In the genomic region with DNA sequence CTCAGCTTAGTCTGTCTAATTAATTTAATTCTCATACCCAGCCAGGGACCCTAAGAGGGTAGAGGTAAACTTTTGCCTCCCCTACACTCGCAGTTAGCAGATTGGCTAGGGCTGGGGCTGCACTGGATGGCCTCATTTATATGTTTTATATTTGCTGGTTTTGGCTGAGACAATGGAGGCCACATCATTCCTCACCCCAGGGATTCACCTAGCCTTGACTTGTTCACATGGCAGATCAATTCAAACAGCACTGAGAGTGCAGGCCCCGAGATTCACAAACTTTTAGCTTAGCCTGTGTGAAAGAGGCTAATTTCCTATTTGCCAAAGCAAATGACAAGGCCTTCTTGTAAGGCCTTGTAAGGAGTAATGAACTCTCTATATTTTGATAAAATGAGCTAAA, we compare ENCODE assay signal across 17 cellular contexts.
DNase-seq lines count a peak whose midpoint lies in the region; ATAC-seq, FAIRE-seq and TF ChIP-seq lines count a peak whose summit lies in the region.
"Had no signal": no experiment of that assay in that cellular context is flagged by ENCODE, and none has a peak within 500 bp of the region (broad histone marks: within the 10 kb centered on the region; RNA-seq: fewer than 3 reads in every experiment).

No MANE protein-coding gene starts in this region.

- H3K4ac ChIP-seq in H1 (replicated peaks; ENCODE audit: insufficient read length, low read depth, low read length), result no peak overlapping the region

- H4K91ac ChIP-seq in H1 (replicated peaks; ENCODE audit: insufficient read length, low read length), result no peak overlapping the region

- TF ChIP-seq POLR2A in H1 (IDR thresholded peaks at IDR 0.05; ENCODE audit: control extremely low read depth in 1 of 2, low read depth in 2 of 2, low read length in 2 of 2), result no peak

- intact Hi-C loops in CD8-positive, alpha-beta T cell (cut with DNase I, micrococcal nuclease), result no loop called here

- H3K4me2 ChIP-seq in H1 (ENCODE audit: insufficient read depth in 1 of 2, low read depth in 2 of 2, low read length in 2 of 2), result no peak overlapping the region

- peaks cover 10% of the 10 kb centered on the region for H3K4me1 Mint-ChIP-seq in mesothelial cell of epicardium
- no peaks in the 10 kb centered on the region for H3K4me1 Mint-ChIP-seq in CD8-positive, alpha-beta T cell (ENCODE audit: low read depth)
- H3K4me1 Mint-ChIP-seq: CD4-positive, alpha-beta memory T cell had no signal

- H3K79me1 ChIP-seq in H1 (ENCODE audit: low read depth, low read length), result no peaks in the 10 kb centered on the region

- no peaks in the 10 kb centered on the region for H3K4me1 ChIP-seq in H1 (replicated peaks in 1 of 4; ENCODE audit: control insufficient read depth in 3 of 4, insufficient read depth in 4 of 4, low read length in 3 of 4)
- no peaks in the 10 kb centered on the region for H3K4me1 ChIP-seq in CD8-positive, alpha-beta T cell (ENCODE audit: insufficient read depth, low read length)
- H3K4me1 ChIP-seq: BE2C, HAP-1 had no signal

- H3K4me3 ChIP-seq in H7 (ENCODE audit: insufficient read depth, low read depth, low read length), result no peak overlapping the region
- H3K4me3 ChIP-seq in H1 (ENCODE audit: extremely low read depth in 1 of 4, insufficient read depth in 2 of 4, low read depth in 3 of 4, low read length in 4 of 4), result no peak overlapping the region
- no peak overlapping the region for H3K4me3 ChIP-seq in CD8-positive, alpha-beta T cell (ENCODE audit: low read depth, low read length)
- H3K4me3 ChIP-seq: GM23248, HAP-1 had no signal

- H3K23ac ChIP-seq in H1 (ENCODE audit: insufficient read length), result no peak overlapping the region

- no peak overlapping the region for H4K5ac ChIP-seq in H1 (ENCODE audit: insufficient read length, low read depth, low read length)

- POLR2A ChIA-PET in H1 (lab: Charles Lee; ENCODE audit: partially characterized antibody), result no interaction called here
- POLR2A ChIA-PET in CD8-positive, alpha-beta T cell (lab: Charles Lee), result no interaction called here

- H4K8ac ChIP-seq in H1 (ENCODE audit: extremely low read depth, insufficient read depth, low read length), result no peak overlapping the region

- H3K79me2 ChIP-seq in H1 (ENCODE audit: control insufficient read depth in 1 of 2, insufficient read depth in 2 of 2, low read length in 2 of 2), result no peaks in the 10 kb centered on the region

- H2BK120ac ChIP-seq in H1 (replicated peaks; ENCODE audit: low read depth, low read length), result no peak overlapping the region

- no peak overlapping the region for H3K4me3 Mint-ChIP-seq in mesothelial cell of epicardium
- no peak overlapping the region for H3K4me3 Mint-ChIP-seq in CD8-positive, alpha-beta T cell
- H3K4me3 Mint-ChIP-seq: CD4-positive, alpha-beta memory T cell had no signal

- H3K36me3 Mint-ChIP-seq in mesothelial cell of epicardium, result peaks cover 3% of the 10 kb centered on the region
- H3K36me3 Mint-ChIP-seq in CD8-positive, alpha-beta T cell, result no peaks in the 10 kb centered on the region
- H3K36me3 Mint-ChIP-seq: CD4-positive, alpha-beta memory T cell had no signal

- H3K56ac ChIP-seq in H1 (replicated peaks; ENCODE audit: insufficient read length, low read depth, low read length), result no peak overlapping the region

- H3K9me3 Mint-ChIP-seq in mesothelial cell of epicardium, result peaks cover 6% of the 10 kb centered on the region
- H3K9me3 Mint-ChIP-seq in CD8-positive, alpha-beta T cell, result peaks cover 3% of the 10 kb centered on the region

- no peak overlapping the region for H3K18ac ChIP-seq in H1 (ENCODE audit: extremely low read depth, low read length)

- H4K20me1 ChIP-seq in H1 (replicated peaks in 1 of 2; ENCODE audit: control insufficient read depth in 1 of 2, insufficient read depth in 2 of 2, low read length in 2 of 2), result no peaks in the 10 kb centered on the region

- H3K27me3 Mint-ChIP-seq in mesothelial cell of epicardium (ENCODE audit: low read depth), result no peaks in the 10 kb centered on the region
- H3K27me3 Mint-ChIP-seq in CD8-positive, alpha-beta T cell (ENCODE audit: low read depth), result no peaks in the 10 kb centered on the region
- H3K27me3 Mint-ChIP-seq: CD4-positive, alpha-beta memory T cell had no signal

- H2AFZ ChIP-seq in H1 (ENCODE audit: low read length), result peak overlapping the region; percentile 48; the same call in 1 of the 2 replicates
- H2AFZ ChIP-seq: GM23248 had no signal

- H3K27me3 ChIP-seq in H7 (ENCODE audit: control insufficient read depth, insufficient read depth, low read length) (no peaks in the 10 kb centered on the region), H1 (replicated peaks in 1 of 4; ENCODE audit: control insufficient read depth in 3 of 4, extremely low read depth in 1 of 4, insufficient read depth in 3 of 4, low read length in 3 of 4) (peaks cover 0 to 1% (median 0%) of the 10 kb centered on the region in 4 experiments; a peak in 1 of 7 replicates)
- no peaks in the 10 kb centered on the region for H3K27me3 ChIP-seq in CD8-positive, alpha-beta T cell (ENCODE audit: insufficient read depth, low read length)
- H3K27me3 ChIP-seq: BE2C had no signal

- H3K36me3 ChIP-seq in H7 (replicated peaks; ENCODE audit: control insufficient read depth, insufficient read depth, low read length), result no peaks in the 10 kb centered on the region
- no peaks in the 10 kb centered on the region for H3K36me3 ChIP-seq in H1 (ENCODE audit: control insufficient read depth in 2 of 4, insufficient read depth in 4 of 4, low read length in 3 of 4)
- H3K36me3 ChIP-seq in CD8-positive, alpha-beta T cell (ENCODE audit: insufficient read depth, low read length), result no peaks in the 10 kb centered on the region
- H3K36me3 ChIP-seq: BE2C, HAP-1 had no signal

- H3K27ac ChIP-seq in H1 (ENCODE audit: low read depth, low read length), result no peak overlapping the region
- no peak overlapping the region for H3K27ac ChIP-seq in CD8-positive, alpha-beta T cell (ENCODE audit: low read depth, low read length)
- H3K27ac ChIP-seq: C4-2B, GM23248 had no signal

- DNase-seq in H7 (peak; percentile 1), H1 (ENCODE audit: low read depth in 1 of 2, low spot score in 2 of 2) (no peak), mesothelial cell of epicardium (ENCODE audit: low spot score in 2 of 2, unreplicated experiment in 2 of 2) (no peak), urothelium cell line (ENCODE audit: low spot score) (no peak), cerebellum (ENCODE audit: low spot score) (no peak)
- no peak for DNase-seq in stimulated activated CD4-positive, alpha-beta T cell treated with anti-CD3 and anti-CD28 coated beads, Interleukin-4, amount 100 ng/mL, for 1 hour
- no peak for DNase-seq in CD8-positive, alpha-beta T cell
- DNase-seq: BE2C; CD4-positive, alpha-beta memory T cell; COR-L47; DND-41; GF-D8; GM23248 had no signal

- H2BK5ac ChIP-seq in H1 (ENCODE audit: low read depth, low read length), result no peak overlapping the region

- no peak for TF ChIP-seq RAD21 in H1 (IDR thresholded peaks at IDR 0.05 in 1 of 2, conservative IDR thresholded peaks at IDR 0.05 in 1 of 2; ENCODE audit: low read depth in 2 of 2, low read length in 2 of 2)

- no peaks in the 10 kb centered on the region for H3K9me3 ChIP-seq in H1 (ENCODE audit: insufficient read depth in 2 of 2, low read depth in 1 of 2, low read length in 1 of 2)
- no peaks in the 10 kb centered on the region for H3K9me3 ChIP-seq in CD8-positive, alpha-beta T cell (ENCODE audit: low read length)
- H3K9me3 ChIP-seq: BE2C, HAP-1 had no signal

- TF ChIP-seq CTCF in H1 (IDR thresholded peaks at IDR 0.05; ENCODE audit: control extremely low read depth in 1 of 3, insufficient read depth in 1 of 3, low read depth in 1 of 3, low read length in 3 of 3) (no peak), mesothelial cell of epicardium (IDR thresholded peaks at IDR 0.05; ENCODE audit: unreplicated experiment) (no peak)
- no peak for TF ChIP-seq CTCF in CD8-positive, alpha-beta T cell (IDR thresholded peaks at IDR 0.05)

- no peak for TF ChIP-seq EP300 in H1 (IDR thresholded peaks at IDR 0.05; ENCODE audit: borderline replicate concordance in 1 of 2, low read depth in 2 of 2, low read length in 2 of 2)

- 84% methylated on average over 2 of the region's 2 CpGs; no CpG with 5 or more reads in 1 of the 2 experiments for WGBS in H1 (ENCODE audit: extremely low coverage in 1 of 2, insufficient coverage in 1 of 2, insufficient read length in 1 of 2, insufficient replicate concordance in 2 of 2, low coverage in 1 of 2, low lambda C conversion rate in 2 of 2, missing lambda C conversion rate in 1 of 2), 2 experiments

- no peak overlapping the region for H2BK12ac ChIP-seq in H1 (ENCODE audit: low read depth, low read length)

- no peak overlapping the region for H3K9ac ChIP-seq in H1 (replicated peaks in 1 of 4; ENCODE audit: extremely low read depth in 1 of 4, low read depth in 3 of 4, low read length in 3 of 4)
- H3K9ac ChIP-seq: GM23248 had no signal

- H3K14ac ChIP-seq in H1 (ENCODE audit: insufficient read length), result no peak overlapping the region

- H3K27ac Mint-ChIP-seq in mesothelial cell of epicardium, result peak overlapping the region; percentile 80
- H3K27ac Mint-ChIP-seq in CD8-positive, alpha-beta T cell, result no peak overlapping the region
- H3K27ac Mint-ChIP-seq: CD4-positive, alpha-beta memory T cell had no signal

- H2BK20ac ChIP-seq in H1 (ENCODE audit: low read length), result no peak overlapping the region

- ATAC-seq in CD8-positive, alpha-beta T cell, result no peak
- ATAC-seq: HepG2 had no signal

- no peak overlapping the region for H2AK5ac ChIP-seq in H1 (ENCODE audit: low read depth, low read length)

- CTCF ChIA-PET in H1 (lab: Charles Lee; ENCODE audit: partially characterized antibody), result interaction anchor here (1.2 kb wide), 1 partner anchor 9 kb away, joined by 3 read pairs; no protein-coding TSS in a partner anchor
- CTCF ChIA-PET in CD8-positive, alpha-beta T cell (lab: Charles Lee), result no interaction called here

- no peaks in the 10 kb centered on the region; the same call in 1 of the 2 replicates for H3K23me2 ChIP-seq in H1 (ENCODE audit: low read depth, low read length)

- FAIRE-seq in H1 (lab: Jason Lieb, UNC), result no peak
- FAIRE-seq in urothelium cell line (lab: Jason Lieb, UNC), result peak; percentile 5
- FAIRE-seq: HepG2, HTR-8/SVneo had no signal

- H2BK15ac ChIP-seq in H1 (ENCODE audit: low read length), result no peak overlapping the region

TF ChIP-seq in H1, 55 proteins besides CTCF, POLR2A, EP300 and RAD21 (continues in another document):
- TF ChIP-seq BCL11A (IDR thresholded peaks at IDR 0.05; ENCODE audit: low read depth in 2 of 2, low read length in 2 of 2), result no peak
- no peak for TF ChIP-seq SRF (IDR thresholded peaks at IDR 0.05; ENCODE audit: low read depth, low read length)
- TF ChIP-seq, protein P1, sequence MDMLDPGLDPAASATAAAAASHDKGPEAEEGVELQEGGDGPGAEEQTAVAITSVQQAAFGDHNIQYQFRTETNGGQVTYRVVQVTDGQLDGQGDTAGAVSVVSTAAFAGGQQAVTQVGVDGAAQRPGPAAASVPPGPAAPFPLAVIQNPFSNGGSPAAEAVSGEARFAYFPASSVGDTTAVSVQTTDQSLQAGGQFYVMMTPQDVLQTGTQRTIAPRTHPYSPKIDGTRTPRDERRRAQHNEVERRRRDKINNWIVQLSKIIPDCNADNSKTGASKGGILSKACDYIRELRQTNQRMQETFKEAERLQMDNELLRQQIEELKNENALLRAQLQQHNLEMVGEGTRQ (IDR thresholded peaks at IDR 0.05; ENCODE audit: low read length), result no peak
- no peak for TF ChIP-seq EGR1 (IDR thresholded peaks at IDR 0.05; ENCODE audit: borderline replicate concordance, low read depth, low read length)
- TF ChIP-seq RBBP5 (IDR thresholded peaks at IDR 0.05; ENCODE audit: borderline replicate concordance, low read depth, low read length), result no peak
